28 cellular contexts compared by ENCODE assay signal in genomic region chr21:15992171-15992570, GRCh38.
DNase-seq lines count a peak whose midpoint lies in the region; ATAC-seq, FAIRE-seq and TF ChIP-seq lines count a peak whose summit lies in the region.
"Had no signal": no experiment of that assay in that cellular context is flagged by ENCODE, and none has a peak within 500 bp of the region (broad histone marks: within the 10 kb centered on the region; RNA-seq: fewer than 3 reads in every experiment).

No MANE protein-coding gene starts in this region.

- FAIRE-seq in astrocyte (lab: Jason Lieb, UNC), result no peak
- FAIRE-seq: bronchial epithelial cell had no signal

- H3K36me3 ChIP-seq in astrocyte (ENCODE audit: insufficient read depth, low read length), result no peaks in the 10 kb centered on the region
- H3K36me3 ChIP-seq in HAP-1 (replicated peaks), result no peaks in the 10 kb centered on the region
- H3K36me3 ChIP-seq: adrenal gland, lower lobe of right lung, neutrophil, transverse colon had no signal

- H3K4me3 ChIP-seq in astrocyte (ENCODE audit: insufficient read depth, low read depth, low read length) (no peak overlapping the region), HAP-1 (no peak overlapping the region)
- H3K4me3 ChIP-seq: adrenal gland, lower lobe of right lung, transverse colon had no signal

- no peak overlapping the region for H3K4me3 Mint-ChIP-seq in astrocyte (ENCODE audit: unreplicated experiment)
- no peak overlapping the region for H3K4me3 Mint-ChIP-seq in stimulated activated effector memory CD8-positive, alpha-beta T cell treated with anti-CD3 and anti-CD28 coated beads, Interleukin-12 subunit alpha, Interleukin-12 subunit beta, amount 100 ng/mL, for 72 hours
- H3K4me3 Mint-ChIP-seq: activated CD4-positive, alpha-beta memory T cell treated with anti-CD3 and anti-CD28 coated beads, Interleukin-2, amount 10 ng/mL, durations not matched to agents 7 days and 5 days; dendritic cell treated with granulocyte-macrophage colony-stimulating factor and Interleukin-4, amounts not matched to agents 40 ng/mL and 50 ng/mL, for 4 days; stimulated activated naive CD8-positive, alpha-beta T cell treated with anti-CD3 and anti-CD28 coated beads, Interleukin-15, amount 100 ng/mL, for 72 hours; T-helper 2 cell treated with Interferon-gamma antibody and Interleukin-4, amounts not matched to agents 5 μg/mL and 100 μg/mL, for 36 hours; WTC11 had no signal

- in situ Hi-C loops in HAP-1 (cut with MboI; ENCODE audit: low sequenced_read_pairs), result no loop called here

- H3K4me1 Mint-ChIP-seq in astrocyte (ENCODE audit: low read depth, unreplicated experiment), result peaks cover 6% of the 10 kb centered on the region
- H3K4me1 Mint-ChIP-seq in stimulated activated effector memory CD8-positive, alpha-beta T cell treated with anti-CD3 and anti-CD28 coated beads, Interleukin-12 subunit alpha, Interleukin-12 subunit beta, amount 100 ng/mL, for 72 hours, result no peaks in the 10 kb centered on the region
- H3K4me1 Mint-ChIP-seq: activated CD4-positive, alpha-beta memory T cell treated with anti-CD3 and anti-CD28 coated beads, Interleukin-2, amount 10 ng/mL, durations not matched to agents 7 days and 5 days; stimulated activated naive CD8-positive, alpha-beta T cell treated with anti-CD3 and anti-CD28 coated beads, Interleukin-15, amount 100 ng/mL, for 72 hours; WTC11 had no signal

- H3K27me3 Mint-ChIP-seq in astrocyte (ENCODE audit: low read depth, unreplicated experiment), result no peaks in the 10 kb centered on the region
- H3K27me3 Mint-ChIP-seq: activated CD4-positive, alpha-beta memory T cell treated with anti-CD3 and anti-CD28 coated beads, Interleukin-2, amount 10 ng/mL, durations not matched to agents 7 days and 5 days; dendritic cell treated with granulocyte-macrophage colony-stimulating factor and Interleukin-4, amounts not matched to agents 40 ng/mL and 50 ng/mL, for 4 days; stimulated activated naive CD8-positive, alpha-beta T cell treated with anti-CD3 and anti-CD28 coated beads, Interleukin-15, amount 100 ng/mL, for 72 hours had no signal

- H2AFZ ChIP-seq in astrocyte (ENCODE audit: low read depth, low read length), result no peak overlapping the region

- no peaks in the 10 kb centered on the region for H3K4me1 ChIP-seq in astrocyte (ENCODE audit: insufficient read depth, low read length)
- peaks cover under 1% of the 10 kb centered on the region for H3K4me1 ChIP-seq in HAP-1
- H3K4me1 ChIP-seq: adrenal gland, foreskin keratinocyte, lower lobe of right lung, transverse colon had no signal

- no peaks in the 10 kb centered on the region for H3K9me3 Mint-ChIP-seq in astrocyte (ENCODE audit: unreplicated experiment)
- no peaks in the 10 kb centered on the region for H3K9me3 Mint-ChIP-seq in stimulated activated effector memory CD8-positive, alpha-beta T cell treated with anti-CD3 and anti-CD28 coated beads, Interleukin-12 subunit alpha, Interleukin-12 subunit beta, amount 100 ng/mL, for 72 hours
- H3K9me3 Mint-ChIP-seq: activated CD4-positive, alpha-beta memory T cell treated with anti-CD3 and anti-CD28 coated beads, Interleukin-2, amount 10 ng/mL, durations not matched to agents 7 days and 5 days; dendritic cell treated with granulocyte-macrophage colony-stimulating factor and Interleukin-4, amounts not matched to agents 40 ng/mL and 50 ng/mL, for 4 days; stimulated activated naive CD8-positive, alpha-beta T cell treated with anti-CD3 and anti-CD28 coated beads, Interleukin-15, amount 100 ng/mL, for 72 hours; T-helper 2 cell treated with Interferon-gamma antibody and Interleukin-4, amounts not matched to agents 5 μg/mL and 100 μg/mL, for 36 hours had no signal

- H3K9me3 ChIP-seq in astrocyte (ENCODE audit: insufficient read depth, low read depth, low read length), result no peaks in the 10 kb centered on the region
- no peaks in the 10 kb centered on the region for H3K9me3 ChIP-seq in HAP-1
- H3K9me3 ChIP-seq: adrenal gland, lower lobe of right lung, neutrophil, transverse colon had no signal

- no peaks in the 10 kb centered on the region for H3K79me2 ChIP-seq in astrocyte (ENCODE audit: insufficient read depth, low read length)

- H3K27me3 ChIP-seq in astrocyte (ENCODE audit: insufficient read depth, low read length) (no peaks in the 10 kb centered on the region), HAP-1 (ENCODE audit: low read depth) (no peaks in the 10 kb centered on the region)
- H3K27me3 ChIP-seq: adrenal gland, foreskin keratinocyte, neutrophil, transverse colon had no signal

- no peak overlapping the region for H3K9ac ChIP-seq in astrocyte (ENCODE audit: low read length)

- TF ChIP-seq CTCF in astrocyte (IDR thresholded peaks at IDR 0.05; ENCODE audit: insufficient read depth, low read depth, low read length), result no peak

- H4K20me1 ChIP-seq in astrocyte (ENCODE audit: insufficient read depth, low read length), result no peaks in the 10 kb centered on the region

- H3K4me2 ChIP-seq in astrocyte (ENCODE audit: low read length), result peak overlapping the region; percentile 15

- peak; percentile 43 for ATAC-seq in stimulated activated effector memory CD8-positive, alpha-beta T cell treated with anti-CD3 and anti-CD28 coated beads, Interleukin-12 subunit alpha, Interleukin-12 subunit beta, amount 100 ng/mL, for 72 hours
- ATAC-seq: foreskin keratinocyte; lower lobe of right lung; SK-N-SH treated with all-trans-retinoic acid at 6 μM for 48 hours; stimulated activated naive CD8-positive, alpha-beta T cell treated with anti-CD3 and anti-CD28 coated beads, Interleukin-15, amount 100 ng/mL, for 72 hours; WTC11 had no signal

- no peak overlapping the region for H3K27ac ChIP-seq in astrocyte (ENCODE audit: low read depth, low read length)
- H3K27ac ChIP-seq: adrenal gland, foreskin keratinocyte, HL-60, lower lobe of right lung, neutrophil, transverse colon had no signal

- peak; percentile 70 for DNase-seq in HT1080 (ENCODE audit: low read depth)
- DNase-seq in astrocyte (ENCODE audit: low read depth), result no peak
- peak; percentile 15 for DNase-seq in glomerular visceral epithelial cell (ENCODE audit: extremely low spot score)
- DNase-seq in stimulated activated effector memory CD8-positive, alpha-beta T cell treated with anti-CD3 and anti-CD28 coated beads, Interleukin-12 subunit alpha, Interleukin-12 subunit beta, amount 100 ng/mL, for 72 hours (ENCODE audit: low spot score in 2 of 2), result no peak
- no peak for DNase-seq in HAP-1 (ENCODE audit: low spot score in 2 of 2)
- DNase-seq in D341Med (ENCODE audit: low spot score), result no peak
- no peak for DNase-seq in middle frontal gyrus (ENCODE audit: extremely low spot score, low spot score)
- DNase-seq: activated CD4-positive, alpha-beta memory T cell treated with anti-CD3 and anti-CD28 coated beads, Interleukin-2, amount 10 ng/mL, durations not matched to agents 7 days and 5 days; activated T-cell treated with anti-CD3 and anti-CD28 coated beads for 4 hours; adrenal gland; foreskin keratinocyte; islet precursor cell; lower lobe of right lung; MM.1S; NCI-H1436; NCI-H524 treated with DMSO at 0.1 percent for 48 hours; retina; stimulated activated CD4-positive, alpha-beta T cell treated with anti-CD3 and anti-CD28 coated beads, Interleukin-12 subunit alpha, Interleukin-12 subunit beta, amount 100 ng/mL, for 4 hours; stimulated activated CD4-positive, alpha-beta T cell treated with anti-CD3 and anti-CD28 coated beads, Interleukin-4, amount 100 ng/mL, for 4 hours; stimulated activated naive CD8-positive, alpha-beta T cell treated with anti-CD3 and anti-CD28 coated beads, Interleukin-15, amount 100 ng/mL, for 72 hours; transverse colon had no signal

- no peak overlapping the region for H3K27ac Mint-ChIP-seq in astrocyte (ENCODE audit: unreplicated experiment)
- H3K27ac Mint-ChIP-seq in stimulated activated effector memory CD8-positive, alpha-beta T cell treated with anti-CD3 and anti-CD28 coated beads, Interleukin-12 subunit alpha, Interleukin-12 subunit beta, amount 100 ng/mL, for 72 hours, result no peak overlapping the region
- H3K27ac Mint-ChIP-seq: activated CD4-positive, alpha-beta memory T cell treated with anti-CD3 and anti-CD28 coated beads, Interleukin-2, amount 10 ng/mL, durations not matched to agents 7 days and 5 days; dendritic cell treated with granulocyte-macrophage colony-stimulating factor and Interleukin-4, amounts not matched to agents 40 ng/mL and 50 ng/mL, for 4 days; stimulated activated naive CD8-positive, alpha-beta T cell treated with anti-CD3 and anti-CD28 coated beads, Interleukin-15, amount 100 ng/mL, for 72 hours; T-helper 2 cell treated with Interferon-gamma antibody and Interleukin-4, amounts not matched to agents 5 μg/mL and 100 μg/mL, for 36 hours; WTC11 had no signal

- H3K36me3 Mint-ChIP-seq in astrocyte (ENCODE audit: low read depth, unreplicated experiment), result no peaks in the 10 kb centered on the region
- H3K36me3 Mint-ChIP-seq in stimulated activated effector memory CD8-positive, alpha-beta T cell treated with anti-CD3 and anti-CD28 coated beads, Interleukin-12 subunit alpha, Interleukin-12 subunit beta, amount 100 ng/mL, for 72 hours, result no peaks in the 10 kb centered on the region
- H3K36me3 Mint-ChIP-seq: WTC11 had no signal

Comparison
In these comparisons a context has a peak if more than half of its experiments do, and no peak if none do; other contexts are left out.
1. DNase-seq: peak in HT1080 (single experiment) and glomerular visceral epithelial cell (single experiment); none in astrocyte (single experiment), stimulated activated effector memory CD8-positive, alpha-beta T cell treated with anti-CD3 and anti-CD28 coated beads, Interleukin-12 subunit alpha, Interleukin-12 subunit beta, amount 100 ng/mL, for 72 hours (0 of 2), HAP-1 (0 of 2), D341Med (single experiment) and middle frontal gyrus (single experiment).